19 cellular contexts compared by ENCODE assay signal in genomic region chr13:62653371-62653770, GRCh38.
DNase-seq lines count a peak whose midpoint lies in the region; ATAC-seq and TF ChIP-seq lines count a peak whose summit lies in the region.
"Had no signal": no experiment of that assay in that cellular context is flagged by ENCODE, and none has a peak within 500 bp of the region (broad histone marks: within the 10 kb centered on the region; RNA-seq: fewer than 3 reads in every experiment).

No MANE protein-coding gene starts in this region.

- no peaks in the 10 kb centered on the region for H3K9me2 ChIP-seq in PC-3 (replicated peaks; ENCODE audit: low read length)
- H3K9me2 ChIP-seq: SK-N-SH had no signal

- H3K4me1 ChIP-seq in PC-3 (ENCODE audit: insufficient read depth, low read length) (peaks cover 4% of the 10 kb centered on the region; the same call in 1 of the 2 replicates), BE2C (no peaks in the 10 kb centered on the region)

- intact Hi-C loops in PC-3 (cut with micrococcal nuclease) = loop anchor here (5.0 kb wide), 2 partner anchors 49 to 221 kb away; no protein-coding TSS in a partner anchor

- no peaks in the 10 kb centered on the region for H3F3A ChIP-seq in PC-3 (ENCODE audit: low read length, unreplicated experiment)

- ATAC-seq in PC-3 = peak; percentile 88
- ATAC-seq: Panc1 had no signal

- TF ChIP-seq CTCF in PC-3 (conservative IDR thresholded peaks at IDR 0.05; ENCODE audit: low read depth, low read length) (no peak), foreskin fibroblast (IDR thresholded peaks at IDR 0.05; ENCODE audit: low read depth, low read length) (no peak), BE2C (IDR thresholded peaks at IDR 0.05; ENCODE audit: low read depth, low read length) (no peak)

- H3K4me2 ChIP-seq in PC-3 (ENCODE audit: low read length) = no peak overlapping the region
- H3K4me2 ChIP-seq: SK-N-SH had no signal

- H3K36me3 ChIP-seq in PC-3 (ENCODE audit: low read depth, low read length) (no peaks in the 10 kb centered on the region), BE2C (no peaks in the 10 kb centered on the region)

- H2AFZ ChIP-seq in PC-3 (ENCODE audit: low read length) = no peak overlapping the region

- H3K4me3 ChIP-seq in PC-3 (ENCODE audit: low read length) = no peak overlapping the region
- H3K4me3 ChIP-seq in foreskin fibroblast (ENCODE audit: low read depth in 1 of 2, low read length in 2 of 2) = no peak overlapping the region
- no peak overlapping the region for H3K4me3 ChIP-seq in BE2C (ENCODE audit: low read depth, low read length)

- BruUV-seq in PC-3 (replicated peaks; lab: Mats Ljungman, UMichigan) = no TSS peak

- no peaks in the 10 kb centered on the region for H4K20me1 ChIP-seq in PC-3 (ENCODE audit: low read length)

- H3K9ac ChIP-seq in PC-3 (ENCODE audit: low read length) = no peak overlapping the region
- H3K9ac ChIP-seq: SK-N-SH had no signal

- CTCF ChIA-PET in PC-3 (lab: Charles Lee) = no interaction called here

- no peak overlapping the region for H3K27ac ChIP-seq in PC-3 (ENCODE audit: low read length)
- H3K27ac ChIP-seq: HL-60 had no signal

- no peaks in the 10 kb centered on the region for H3K27me3 ChIP-seq in PC-3 (ENCODE audit: low read length)
- no peaks in the 10 kb centered on the region for H3K27me3 ChIP-seq in BE2C

- peak; percentile 16 for DNase-seq in HPDE6-E6E7 (ENCODE audit: extremely low spot score)
- DNase-seq in PC-3 = peak; percentile 52
- peak; percentile 1 for DNase-seq in foreskin fibroblast
- DNase-seq in amniotic stem cell (lab: John Stamatoyannopoulos, UW) = no peak
- DNase-seq in NCI-H748 (lab: John Stamatoyannopoulos, UW; ENCODE audit: unreplicated experiment) = no peak
- DNase-seq in activated CD4-positive, alpha-beta T cell treated with anti-CD3 and anti-CD28 coated beads, Interleukin-2, amount 50 U/mL, for 1 hour = no peak
- no peak for DNase-seq in BE2C
- DNase-seq: ACHN; CD4-positive, CD25-positive, alpha-beta regulatory T cell; DMS153; DND-41; KBM-7; MM.1S; NCI-H2029 treated with DMSO at 0.1 percent for 48 hours; NCI-H526 treated with DMSO at 0.1 percent for 48 hours; SK-N-SH; SW 1271 had no signal

- POLR2A ChIA-PET in PC-3 (lab: Charles Lee; ENCODE audit: unreplicated experiment) = no interaction called here

- H3K79me2 ChIP-seq in PC-3 (ENCODE audit: low read length) = no peaks in the 10 kb centered on the region

- H3K9me3 ChIP-seq in PC-3 (ENCODE audit: low read length) (no peaks in the 10 kb centered on the region), BE2C (no peaks in the 10 kb centered on the region)
- H3K9me3 ChIP-seq: SK-N-SH had no signal

Comparison
In these comparisons a context has a peak if more than half of its experiments do, and no peak if none do; other contexts are left out.
1. DNase-seq: peak in HPDE6-E6E7 (single experiment), PC-3 (single experiment) and foreskin fibroblast (2 of 2); none in amniotic stem cell (single experiment), NCI-H748 (single experiment), activated CD4-positive, alpha-beta T cell treated with anti-CD3 and anti-CD28 coated beads, Interleukin-2, amount 50 U/mL, for 1 hour (single experiment) and BE2C (single experiment).